19 cellular contexts compared by ENCODE assay signal in the genomic region with DNA sequence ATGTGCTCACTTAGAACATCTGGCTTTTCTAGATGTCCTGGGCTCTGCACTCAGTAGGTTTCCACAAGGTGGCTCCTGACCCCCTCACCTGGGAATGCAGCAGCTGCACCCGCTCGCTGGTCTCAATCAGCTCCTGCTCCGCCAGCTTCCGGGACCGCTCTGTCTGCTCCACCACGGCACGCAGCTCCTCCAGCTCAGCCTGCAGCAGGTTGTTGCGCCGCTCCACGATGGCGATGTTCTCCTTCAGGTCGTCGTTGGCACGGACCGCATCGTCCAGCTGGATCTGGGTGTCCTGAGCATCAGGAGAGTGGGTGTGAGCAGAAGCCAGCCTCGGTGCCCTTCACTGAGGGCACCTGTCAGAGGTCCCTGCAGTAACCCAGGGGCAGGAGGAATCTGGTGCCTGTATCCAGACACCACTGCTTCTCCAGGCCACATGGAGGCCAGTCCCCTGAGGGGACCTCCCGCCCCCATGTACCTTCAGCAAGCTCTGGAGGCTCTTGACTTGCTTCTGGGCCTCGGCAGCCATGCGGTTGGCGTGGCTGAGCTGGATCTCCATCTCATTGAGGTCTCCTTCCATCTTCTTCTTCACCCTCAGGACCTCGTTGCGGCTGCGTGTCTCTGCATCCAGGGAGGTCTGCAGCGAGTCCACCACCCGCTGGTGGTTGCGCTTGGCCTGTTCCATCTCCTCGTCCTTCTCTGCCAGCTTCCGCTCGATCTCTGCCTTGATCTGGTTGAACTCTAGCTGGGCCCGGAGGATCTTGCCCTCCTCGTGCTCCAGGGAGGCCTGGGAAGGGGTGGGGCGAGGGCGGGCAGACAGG. TPM values are rescaled to one million over a fixed set of nuclear protein-coding genes. Genes with fewer than 3 reads are reported as not detected.
DNase-seq lines count a peak whose midpoint lies in the region; ATAC-seq, FAIRE-seq and TF ChIP-seq lines count a peak whose summit lies in the region.
"Had no signal": no experiment of that assay in that cellular context is flagged by ENCODE, and none has a peak within 500 bp of the region (broad histone marks: within the 10 kb centered on the region; RNA-seq: fewer than 3 reads in every experiment).

No MANE protein-coding gene starts in this region.

- CTCF ChIA-PET in HepG2 (lab: Yijun Ruan, JAX; ENCODE audit: low intra/inter-chr PET ratio, low total read pairs), result no interaction called here

- ATAC-seq in HepG2 (peak; percentile 59), right lobe of liver (no peak), HG03439 (IDR thresholded peaks at IDR 0.05; ENCODE audit: unreplicated experiment) (no peak)

- BruUV-seq in HepG2 (replicated peaks; lab: Mats Ljungman, UMichigan), result no TSS peak

- POLR2A ChIA-PET in HepG2 (lab: Yijun Ruan, JAX), result interaction anchor here (2.0 kb wide), 1 partner anchor 64 kb away, joined by 7 read pairs; the partner anchor contains the start of gene PABPN1

- TF ChIP-seq CTCF in HepG2 (CRISPR knock-in tag; IDR thresholded peaks at IDR 0.05) (peak; percentile 50), right lobe of liver (IDR thresholded peaks at IDR 0.05) (no peak), kidney (IDR thresholded peaks at IDR 0.05; ENCODE audit: borderline replicate concordance, extremely low read depth, insufficient read depth) (no peak), brain microvascular endothelial cell (IDR thresholded peaks at IDR 0.05; ENCODE audit: low read depth, low read length, missing control alignments) (no peak)

- H3K27me3 ChIP-seq in HepG2 (ENCODE audit: control insufficient read depth in 1 of 2, insufficient read depth in 2 of 2, low read length in 2 of 2) (peaks cover 29 to 92% of the 10 kb centered on the region in 2 experiments), right lobe of liver (no peaks in the 10 kb centered on the region), brain microvascular endothelial cell (replicated peaks) (no peaks in the 10 kb centered on the region)

- DNase-seq in HepG2 (ENCODE audit: low spot score) (peak; percentile 29), right lobe of liver (no peak), RPMI8226 (peak; percentile 20), kidney (peak; percentile 61), NCI-H2227 treated with DMSO at 0.1 percent for 48 hours (lab: John Stamatoyannopoulos, UW) (no peak), brain microvascular endothelial cell (no peak)
- DNase-seq: ACHN, C1 segment of cervical spinal cord, GDM1, GOT3, NCI-H1417, NCI-H1930, NCI-H2171 treated with DMSO at 0.1 percent for 48 hours, NCI-H774, SJCRH30 had no signal

- H3K9ac ChIP-seq in HepG2 (ENCODE audit: insufficient read depth, low read depth, low read length) (no peak overlapping the region), kidney (ENCODE audit: low read length in 2 of 2) (no peak overlapping the region)
- H3K9ac ChIP-seq: KMS-11 had no signal

- no peak overlapping the region for H3K27ac ChIP-seq in HepG2 (ENCODE audit: extremely low read length, insufficient read depth, low read length)
- no peak overlapping the region for H3K27ac ChIP-seq in right lobe of liver
- no peak overlapping the region for H3K27ac ChIP-seq in kidney (ENCODE audit: low read depth in 2 of 2, low read length in 2 of 2)
- H3K27ac ChIP-seq in brain microvascular endothelial cell, result no peak overlapping the region
- H3K27ac ChIP-seq: KMS-11, SJCRH30 had no signal

- H3K4me2 ChIP-seq in HepG2 (ENCODE audit: low read depth, low read length), result peak overlapping the region; percentile 30; the same call in 1 of the 2 replicates
- H3K4me2 ChIP-seq: KMS-11 had no signal

- H3K4me3 ChIP-seq in HepG2 (replicated peaks in 1 of 3; ENCODE audit: insufficient read depth in 1 of 3, low read depth in 2 of 3, low read length in 3 of 3) (peak overlapping the region in 1 of 3 experiments; percentile 35; a peak in 1 of 6 replicates), right lobe of liver (no peak overlapping the region), kidney (ENCODE audit: low read length in 2 of 2) (no peak overlapping the region), brain microvascular endothelial cell (ENCODE audit: low read depth, low read length) (no peak overlapping the region)
- H3K4me3 ChIP-seq: SJCRH30 had no signal

- no peak for TF ChIP-seq POLR2A in HepG2 (IDR thresholded peaks at IDR 0.05; ENCODE audit: insufficient read depth in 1 of 2, low read depth in 2 of 2, low read length in 2 of 2)
- TF ChIP-seq POLR2A in right lobe of liver (IDR thresholded peaks at IDR 0.05), result no peak

- in situ Hi-C loops in HepG2 (cut with HindIII; ENCODE audit: extremely low pct_ligation_motif_present, low pct_unique_long_range_greater_than_20kb) (no loop called here), brain microvascular endothelial cell (cut with HindIII; ENCODE audit: low pct_ligation_motif_present, low sequenced_read_pairs) (no loop called here)

- no peaks in the 10 kb centered on the region for H3K79me2 ChIP-seq in HepG2 (ENCODE audit: insufficient read depth, low read length)

- TF ChIP-seq RAD21 in HepG2 (CRISPR knock-in tag; IDR thresholded peaks at IDR 0.05), result no peak

- TF ChIP-seq EP300 in HepG2 (IDR thresholded peaks at IDR 0.05; ENCODE audit: low read depth in 2 of 2, low read length in 2 of 2) (no peak), HepG2 (CRISPR knock-in tag; IDR thresholded peaks at IDR 0.05; ENCODE audit: borderline replicate concordance) (no peak)

- H3K4me1 ChIP-seq in HepG2 (ENCODE audit: insufficient read depth, low read length) (no peaks in the 10 kb centered on the region), right lobe of liver (no peaks in the 10 kb centered on the region), kidney (ENCODE audit: control insufficient read depth in 1 of 2, insufficient read depth in 1 of 2, low read depth in 1 of 2, low read length in 2 of 2) (no peaks in the 10 kb centered on the region)
- H3K4me1 ChIP-seq: SJCRH30 had no signal

- WGBS in HepG2 (ENCODE audit: low lambda C conversion rate), result 17% methylated on average over 34 of the region's 34 CpGs
- 72% methylated on average over 12 of the region's 34 CpGs for WGBS in right lobe of liver (ENCODE audit: insufficient coverage, low coverage, low lambda C conversion rate, missing lambda C conversion rate)

- intact Hi-C loops in HepG2 (cut with micrococcal nuclease; ENCODE audit: unreplicated experiment), result no loop called here
- intact Hi-C loops in right lobe of liver (cut with DNase I), result loop anchor here in 1 of 2 donors (10.0 kb wide), 1 partner anchor 261 kb away; no protein-coding TSS in a partner anchor
- intact Hi-C loops in kidney (cut with DNase I), result no loop called here

- H3K36me3 ChIP-seq in HepG2 (replicated peaks in 1 of 2; ENCODE audit: control insufficient read depth in 1 of 2, insufficient read depth in 2 of 2, low read length in 2 of 2), result no peaks in the 10 kb centered on the region
- H3K36me3 ChIP-seq in right lobe of liver, result no peaks in the 10 kb centered on the region
- H3K36me3 ChIP-seq in kidney (ENCODE audit: control insufficient read depth in 1 of 2, insufficient read depth in 2 of 2, low read length in 2 of 2), result no peaks in the 10 kb centered on the region
- H3K36me3 ChIP-seq in brain microvascular endothelial cell (replicated peaks), result no peaks in the 10 kb centered on the region
- H3K36me3 ChIP-seq: SJCRH30 had no signal

- no peak for FAIRE-seq in HepG2 (lab: Jason Lieb, UNC)
- no peak for FAIRE-seq in kidney (lab: Jason Lieb, UNC)

- no peak overlapping the region for H2AFZ ChIP-seq in HepG2 (ENCODE audit: low read length)

- no peaks in the 10 kb centered on the region for H4K20me1 ChIP-seq in HepG2 (ENCODE audit: insufficient read depth, low read length)

- H3K9me3 ChIP-seq in HepG2 (ENCODE audit: low read length), result no peaks in the 10 kb centered on the region
- no peaks in the 10 kb centered on the region for H3K9me3 ChIP-seq in right lobe of liver
- H3K9me3 ChIP-seq in kidney (ENCODE audit: control insufficient read depth in 1 of 2, low read length in 2 of 2), result no peaks in the 10 kb centered on the region
- H3K9me3 ChIP-seq: SJCRH30 had no signal

RNA-seq across cellular contexts. Expression of gene CMTM5, which starts 9.2 kb away (rescaled TPM):
- not detected in 2 replicates for total RNA-seq in HepG2 (2016; rRNA removed; fragmentation: Illumina TruSeq; extraction: Trizol)
- not detected in 2 replicates for total RNA-seq in HepG2 (2016; cell fraction: cytosol; rRNA removed; fragmentation: Illumina TruSeq; extraction: Trizol; ENCODE audit: low read depth)
- total RNA-seq in HepG2 (2016; cell fraction: insoluble cytoplasmic fraction; rRNA removed; fragmentation: Illumina TruSeq; extraction: Trizol), result not detected in 2 replicates
- total RNA-seq in HepG2 (2016; cell fraction: membrane; rRNA removed; fragmentation: Illumina TruSeq; extraction: Trizol), result not detected in 2 replicates
- not detected in 2 replicates for total RNA-seq in HepG2 (2016; cell fraction: nucleus; rRNA removed; fragmentation: Illumina TruSeq; extraction: Trizol)
- polyA plus RNA-seq in HepG2 (2011; rRNA removed), result not detected in 2 replicates
- polyA plus RNA-seq in HepG2 (2011; cell fraction: cytosol; rRNA removed), result not detected in 2 replicates
- polyA plus RNA-seq in HepG2 (2011; cell fraction: nucleus; rRNA removed), result not detected in 2 replicates
- polyA plus RNA-seq in HepG2 (2012), result not detected in 2 replicates
- polyA plus RNA-seq in HepG2 (2016; cell fraction: cytosol; fragmentation: Illumina TruSeq; extraction: Trizol; ENCODE audit: low read depth), result not detected in 2 replicates
- not detected in 2 replicates for polyA plus RNA-seq in HepG2 (2016; cell fraction: insoluble cytoplasmic fraction; fragmentation: Illumina TruSeq; extraction: Trizol; ENCODE audit: low read depth)
- not detected in 2 replicates for polyA plus RNA-seq in HepG2 (2016; cell fraction: membrane; fragmentation: Illumina TruSeq; extraction: Trizol; ENCODE audit: low read depth)
- polyA plus RNA-seq in HepG2 (2016; cell fraction: nucleus; fragmentation: Illumina TruSeq; extraction: Trizol; ENCODE audit: insufficient read depth, low read depth), result not detected in 2 replicates
- not detected in 2 replicates for polyA minus RNA-seq in HepG2 (2011; rRNA and poly(A)+ RNA removed; ENCODE audit: low replicate concordance)
- not detected in 2 replicates for polyA minus RNA-seq in HepG2 (2011; cell fraction: cytosol; rRNA and poly(A)+ RNA removed)
- not detected in 2 replicates for polyA minus RNA-seq in HepG2 (2011; cell fraction: nucleus; rRNA and poly(A)+ RNA removed)
- under 1 TPM in 2 of 6 experiments, not detected in 4; 0.32 to 0.49 TPM for total RNA-seq in right lobe of liver
- total RNA-seq in kidney, result 0.54 TPM
- 1.1 TPM for polyA plus RNA-seq in kidney (ENCODE audit: insufficient read depth, low read depth, low replicate concordance)
- total RNA-seq: NCI-H460 had no signal

RNA-seq across cellular contexts. Expression of gene IL25, which starts 13.4 kb away (rescaled TPM):
- total RNA-seq in HepG2 (2016; rRNA removed; fragmentation: Illumina TruSeq; extraction: Trizol) (not detected in 2 replicates), right lobe of liver (not detected), kidney (not detected)
- not detected in 2 replicates for total RNA-seq in HepG2 (2016; cell fraction: cytosol; rRNA removed; fragmentation: Illumina TruSeq; extraction: Trizol; ENCODE audit: low read depth)
- not detected in 2 replicates for total RNA-seq in HepG2 (2016; cell fraction: insoluble cytoplasmic fraction; rRNA removed; fragmentation: Illumina TruSeq; extraction: Trizol)
- total RNA-seq in HepG2 (2016; cell fraction: membrane; rRNA removed; fragmentation: Illumina TruSeq; extraction: Trizol), result not detected in 2 replicates
- total RNA-seq in HepG2 (2016; cell fraction: nucleus; rRNA removed; fragmentation: Illumina TruSeq; extraction: Trizol), result not detected in 2 replicates
- polyA plus RNA-seq in HepG2 (2011; rRNA removed) (not detected in 2 replicates), kidney (ENCODE audit: insufficient read depth, low read depth, low replicate concordance) (not detected)
- polyA plus RNA-seq in HepG2 (2011; cell fraction: cytosol; rRNA removed), result not detected in 2 replicates
- not detected in 2 replicates for polyA plus RNA-seq in HepG2 (2011; cell fraction: nucleus; rRNA removed)
- polyA plus RNA-seq in HepG2 (2012), result not detected in 2 replicates
- polyA plus RNA-seq in HepG2 (2016; cell fraction: cytosol; fragmentation: Illumina TruSeq; extraction: Trizol; ENCODE audit: low read depth), result not detected in 2 replicates
- not detected in 2 replicates for polyA plus RNA-seq in HepG2 (2016; cell fraction: insoluble cytoplasmic fraction; fragmentation: Illumina TruSeq; extraction: Trizol; ENCODE audit: low read depth)
- polyA plus RNA-seq in HepG2 (2016; cell fraction: membrane; fragmentation: Illumina TruSeq; extraction: Trizol; ENCODE audit: low read depth), result not detected in 2 replicates
- polyA plus RNA-seq in HepG2 (2016; cell fraction: nucleus; fragmentation: Illumina TruSeq; extraction: Trizol; ENCODE audit: insufficient read depth, low read depth), result not detected in 2 replicates
- not detected in 2 replicates for polyA minus RNA-seq in HepG2 (2011; rRNA and poly(A)+ RNA removed; ENCODE audit: low replicate concordance)
- polyA minus RNA-seq in HepG2 (2011; cell fraction: cytosol; rRNA and poly(A)+ RNA removed), result not detected in 2 replicates
- not detected in 2 replicates for polyA minus RNA-seq in HepG2 (2011; cell fraction: nucleus; rRNA and poly(A)+ RNA removed)
- total RNA-seq: NCI-H460, RPMI7951, SJCRH30 had no signal

RNA-seq across cellular contexts. Expression of gene EFS, which starts 21.1 kb away (rescaled TPM):
- not detected in 2 replicates for total RNA-seq in HepG2 (2016; rRNA removed; fragmentation: Illumina TruSeq; extraction: Trizol)
- not detected in 2 replicates for total RNA-seq in HepG2 (2016; cell fraction: cytosol; rRNA removed; fragmentation: Illumina TruSeq; extraction: Trizol; ENCODE audit: low read depth)
- not detected in 2 replicates for total RNA-seq in HepG2 (2016; cell fraction: insoluble cytoplasmic fraction; rRNA removed; fragmentation: Illumina TruSeq; extraction: Trizol)
- not detected in 2 replicates for total RNA-seq in HepG2 (2016; cell fraction: membrane; rRNA removed; fragmentation: Illumina TruSeq; extraction: Trizol)
- total RNA-seq in HepG2 (2016; cell fraction: nucleus; rRNA removed; fragmentation: Illumina TruSeq; extraction: Trizol), result not detected in 2 replicates
- polyA plus RNA-seq in HepG2 (2011; rRNA removed), result not detected in 2 replicates
- polyA plus RNA-seq in HepG2 (2011; cell fraction: cytosol; rRNA removed), result 0.03 and 0.04 TPM in 2 replicates
- 0.05 TPM in 2 replicates for polyA plus RNA-seq in HepG2 (2011; cell fraction: nucleus; rRNA removed)
- polyA plus RNA-seq in HepG2 (2012), result not detected in 2 replicates
- not detected in 2 replicates for polyA plus RNA-seq in HepG2 (2016; cell fraction: cytosol; fragmentation: Illumina TruSeq; extraction: Trizol; ENCODE audit: low read depth)
- polyA plus RNA-seq in HepG2 (2016; cell fraction: insoluble cytoplasmic fraction; fragmentation: Illumina TruSeq; extraction: Trizol; ENCODE audit: low read depth), result not detected in 2 replicates
- polyA plus RNA-seq in HepG2 (2016; cell fraction: membrane; fragmentation: Illumina TruSeq; extraction: Trizol; ENCODE audit: low read depth), result not detected in 2 replicates
- not detected in 2 replicates for polyA plus RNA-seq in HepG2 (2016; cell fraction: nucleus; fragmentation: Illumina TruSeq; extraction: Trizol; ENCODE audit: insufficient read depth, low read depth)
- polyA minus RNA-seq in HepG2 (2011; rRNA and poly(A)+ RNA removed; ENCODE audit: low replicate concordance), result not detected in 2 replicates
- not detected in 2 replicates for polyA minus RNA-seq in HepG2 (2011; cell fraction: cytosol; rRNA and poly(A)+ RNA removed)
- polyA minus RNA-seq in HepG2 (2011; cell fraction: nucleus; rRNA and poly(A)+ RNA removed), result not detected in 2 replicates
- under 1 TPM; 0.19 to 0.60 (median 0.39) TPM for total RNA-seq in right lobe of liver
- 5.5 TPM for total RNA-seq in kidney
- polyA plus RNA-seq in kidney (ENCODE audit: insufficient read depth, low read depth, low replicate concordance), result 5.6 TPM

RNA-seq across cellular contexts. Expression of gene MYH6, which starts 22.0 kb away (rescaled TPM):
- total RNA-seq in HepG2 (2016; rRNA removed; fragmentation: Illumina TruSeq; extraction: Trizol), result not detected in 2 replicates
- not detected in 2 replicates for total RNA-seq in HepG2 (2016; cell fraction: cytosol; rRNA removed; fragmentation: Illumina TruSeq; extraction: Trizol; ENCODE audit: low read depth)
- not detected in 2 replicates for total RNA-seq in HepG2 (2016; cell fraction: insoluble cytoplasmic fraction; rRNA removed; fragmentation: Illumina TruSeq; extraction: Trizol)
- not detected in 2 replicates for total RNA-seq in HepG2 (2016; cell fraction: membrane; rRNA removed; fragmentation: Illumina TruSeq; extraction: Trizol)
- total RNA-seq in HepG2 (2016; cell fraction: nucleus; rRNA removed; fragmentation: Illumina TruSeq; extraction: Trizol), result not detected in 2 replicates
- 0.01 TPM in 1 of 2 replicates, not detected in the other for polyA plus RNA-seq in HepG2 (2011; rRNA removed)
- polyA plus RNA-seq in HepG2 (2011; cell fraction: cytosol; rRNA removed), result not detected in 2 replicates
- polyA plus RNA-seq in HepG2 (2011; cell fraction: nucleus; rRNA removed), result not detected in 2 replicates
- polyA plus RNA-seq in HepG2 (2012), result not detected in 2 replicates
- polyA plus RNA-seq in HepG2 (2016; cell fraction: cytosol; fragmentation: Illumina TruSeq; extraction: Trizol; ENCODE audit: low read depth), result not detected in 2 replicates
- polyA plus RNA-seq in HepG2 (2016; cell fraction: insoluble cytoplasmic fraction; fragmentation: Illumina TruSeq; extraction: Trizol; ENCODE audit: low read depth), result not detected in 2 replicates
- not detected in 2 replicates for polyA plus RNA-seq in HepG2 (2016; cell fraction: membrane; fragmentation: Illumina TruSeq; extraction: Trizol; ENCODE audit: low read depth)
- not detected in 2 replicates for polyA plus RNA-seq in HepG2 (2016; cell fraction: nucleus; fragmentation: Illumina TruSeq; extraction: Trizol; ENCODE audit: insufficient read depth, low read depth)
- polyA minus RNA-seq in HepG2 (2011; rRNA and poly(A)+ RNA removed; ENCODE audit: low replicate concordance), result not detected in 2 replicates
- polyA minus RNA-seq in HepG2 (2011; cell fraction: cytosol; rRNA and poly(A)+ RNA removed), result not detected in 2 replicates
- not detected in 2 replicates for polyA minus RNA-seq in HepG2 (2011; cell fraction: nucleus; rRNA and poly(A)+ RNA removed)
- total RNA-seq in right lobe of liver, result under 1 TPM in 5 of 6 experiments, not detected in 1; 0.07 to 1.00 (median 0.13) TPM
- 0.03 TPM for total RNA-seq in kidney
- polyA plus RNA-seq in kidney (ENCODE audit: insufficient read depth, low read depth, low replicate concordance), result 0.13 TPM
- total RNA-seq: NCI-H460, RPMI7951, SJCRH30 had no signal

RNA-seq across cellular contexts. Expression of gene SLC22A17, which starts 33.4 kb away (rescaled TPM):
- total RNA-seq in HepG2 (2016; rRNA removed; fragmentation: Illumina TruSeq; extraction: Trizol) (0.48 and 0.95 TPM in 2 replicates), right lobe of liver (1 to 10 TPM; 1.5 to 2.7 (median 2.1) TPM), kidney (35.3 TPM)
- total RNA-seq in HepG2 (2016; cell fraction: cytosol; rRNA removed; fragmentation: Illumina TruSeq; extraction: Trizol; ENCODE audit: low read depth), result 0.30 TPM in 1 of 2 replicates, not detected in the other
- total RNA-seq in HepG2 (2016; cell fraction: insoluble cytoplasmic fraction; rRNA removed; fragmentation: Illumina TruSeq; extraction: Trizol), result 0.21 and 0.91 TPM in 2 replicates
- 0.12 and 0.31 TPM in 2 replicates for total RNA-seq in HepG2 (2016; cell fraction: membrane; rRNA removed; fragmentation: Illumina TruSeq; extraction: Trizol)
- 1.2 TPM in 2 replicates for total RNA-seq in HepG2 (2016; cell fraction: nucleus; rRNA removed; fragmentation: Illumina TruSeq; extraction: Trizol)
- polyA plus RNA-seq in HepG2 (2011; rRNA removed) (1.1 and 1.8 TPM in 2 replicates), kidney (ENCODE audit: insufficient read depth, low read depth, low replicate concordance) (61.2 TPM)
- polyA plus RNA-seq in HepG2 (2011; cell fraction: cytosol; rRNA removed), result 0.69 and 0.98 TPM in 2 replicates
- 9.4 and 11.6 TPM in 2 replicates for polyA plus RNA-seq in HepG2 (2011; cell fraction: nucleus; rRNA removed)
- 1.7 and 2.3 TPM in 2 replicates for polyA plus RNA-seq in HepG2 (2012)
- polyA plus RNA-seq in HepG2 (2016; cell fraction: cytosol; fragmentation: Illumina TruSeq; extraction: Trizol; ENCODE audit: low read depth), result 0.12 and 0.14 TPM in 2 replicates
- 0.27 and 0.67 TPM in 2 replicates for polyA plus RNA-seq in HepG2 (2016; cell fraction: insoluble cytoplasmic fraction; fragmentation: Illumina TruSeq; extraction: Trizol; ENCODE audit: low read depth)
- 0.16 and 0.19 TPM in 2 replicates for polyA plus RNA-seq in HepG2 (2016; cell fraction: membrane; fragmentation: Illumina TruSeq; extraction: Trizol; ENCODE audit: low read depth)
- 3.6 and 3.8 TPM in 2 replicates for polyA plus RNA-seq in HepG2 (2016; cell fraction: nucleus; fragmentation: Illumina TruSeq; extraction: Trizol; ENCODE audit: insufficient read depth, low read depth)
- polyA minus RNA-seq in HepG2 (2011; rRNA and poly(A)+ RNA removed; ENCODE audit: low replicate concordance), result 3.1 TPM in 1 of 2 replicates, not detected in the other
- polyA minus RNA-seq in HepG2 (2011; cell fraction: cytosol; rRNA and poly(A)+ RNA removed), result 0.59 and 1.5 TPM in 2 replicates
- polyA minus RNA-seq in HepG2 (2011; cell fraction: nucleus; rRNA and poly(A)+ RNA removed), result 0.99 and 1.9 TPM in 2 replicates

Comparison
In these comparisons a context has a peak if more than half of its experiments do, and no peak if none do; other contexts are left out.
1. DNase-seq: peak in HepG2 (single experiment), RPMI8226 (single experiment) and kidney (single experiment); none in right lobe of liver (0 of 3), NCI-H2227 treated with DMSO at 0.1 percent for 48 hours (single experiment) and brain microvascular endothelial cell (single experiment).